In genomic region chr6:16205377-16206144, GRCh38 we compare ENCODE assay signal across 9 cellular contexts. TPM values are rescaled to one million over a fixed set of nuclear protein-coding genes. Genes with fewer than 3 reads are reported as not detected.
A peak's percentile ranks its signal among the peaks of the same experiment; 100 is the strongest.
DNase-seq lines count a peak whose midpoint lies in the region; ATAC-seq, FAIRE-seq and TF ChIP-seq lines count a peak whose summit lies in the region.
"Had no signal": no experiment of that assay in that cellular context is flagged by ENCODE, and none has a peak within 500 bp of the region (broad histone marks: within the 10 kb centered on the region; RNA-seq: fewer than 3 reads in every experiment).

No MANE protein-coding gene starts in this region.

- peaks cover 59% of the 10 kb centered on the region for H3K4me1 Mint-ChIP-seq in nephron progenitor cell

- peak overlapping the region; percentile 100 for H3K27ac Mint-ChIP-seq in nephron progenitor cell
- H3K27ac Mint-ChIP-seq: dendritic cell treated with granulocyte-macrophage colony-stimulating factor and Interleukin-4, amounts not matched to agents 40 ng/mL and 50 ng/mL, for 4 days had no signal

- H3K27me3 Mint-ChIP-seq in nephron progenitor cell (ENCODE audit: low read depth, poor library complexity), result peaks cover 3% of the 10 kb centered on the region

- peak overlapping the region; percentile 3 for H3K4me3 Mint-ChIP-seq in nephron progenitor cell
- H3K4me3 Mint-ChIP-seq: dendritic cell treated with granulocyte-macrophage colony-stimulating factor and Interleukin-4, amounts not matched to agents 40 ng/mL and 50 ng/mL, for 4 days had no signal

- DNase-seq in BE2C, result peak; percentile 66
- DNase-seq in T1000 (lab: John Stamatoyannopoulos, UW), result peak; percentile 24
- DNase-seq in nephron progenitor cell, result peak; percentile 59
- DNase-seq in D721Med (ENCODE audit: insufficient read length, low spot score), result no peak
- no peak for DNase-seq in central memory CD4-positive, alpha-beta T cell
- no peak for DNase-seq in nucleus accumbens (lab: John Stamatoyannopoulos, UW)

- H3K4me3 ChIP-seq in BE2C (ENCODE audit: low read depth, low read length), result no peak overlapping the region

- H3K4me1 ChIP-seq in BE2C, result peaks cover 11% of the 10 kb centered on the region

- ATAC-seq in GM19351 (IDR thresholded peaks at IDR 0.05; ENCODE audit: unreplicated experiment) (peak; percentile 89), HG03175 (IDR thresholded peaks at IDR 0.05; ENCODE audit: unreplicated experiment) (peak; percentile 92)

- TF ChIP-seq CTCF in BE2C (IDR thresholded peaks at IDR 0.05; ENCODE audit: low read depth, low read length) (no peak), nephron progenitor cell (IDR thresholded peaks at IDR 0.05) (no peak), D721Med (IDR thresholded peaks at IDR 0.05; ENCODE audit: insufficient read depth, missing control alignments) (no peak)

- H3K9me3 ChIP-seq in BE2C, result no peaks in the 10 kb centered on the region; the same call in 1 of the 2 replicates

- no peaks in the 10 kb centered on the region for H3K36me3 Mint-ChIP-seq in nephron progenitor cell (ENCODE audit: low read depth)

- H3K9me3 Mint-ChIP-seq in nephron progenitor cell, result peaks cover 12% of the 10 kb centered on the region
- H3K9me3 Mint-ChIP-seq: dendritic cell treated with granulocyte-macrophage colony-stimulating factor and Interleukin-4, amounts not matched to agents 40 ng/mL and 50 ng/mL, for 4 days had no signal

- no peaks in the 10 kb centered on the region for H3K36me3 ChIP-seq in BE2C

- H3K27me3 ChIP-seq in BE2C, result peaks cover 5% of the 10 kb centered on the region

- FAIRE-seq in D721Med (lab: Jason Lieb, UNC), result no peak

RNA-seq across cellular contexts. Expression of gene GMPR, which starts 32.8 kb away (rescaled TPM):
- 8.8 TPM for polyA plus RNA-seq in BE2C (2012; ENCODE audit: insufficient read depth, insufficient read length, low read depth)

Comparison
In these comparisons a context has a peak if more than half of its experiments do, and no peak if none do; other contexts are left out.
1. DNase-seq: peak in BE2C (single experiment), T1000 (single experiment) and nephron progenitor cell (single experiment); none in D721Med (single experiment), central memory CD4-positive, alpha-beta T cell (single experiment) and nucleus accumbens (0 of 56).